In the genomic region with DNA sequence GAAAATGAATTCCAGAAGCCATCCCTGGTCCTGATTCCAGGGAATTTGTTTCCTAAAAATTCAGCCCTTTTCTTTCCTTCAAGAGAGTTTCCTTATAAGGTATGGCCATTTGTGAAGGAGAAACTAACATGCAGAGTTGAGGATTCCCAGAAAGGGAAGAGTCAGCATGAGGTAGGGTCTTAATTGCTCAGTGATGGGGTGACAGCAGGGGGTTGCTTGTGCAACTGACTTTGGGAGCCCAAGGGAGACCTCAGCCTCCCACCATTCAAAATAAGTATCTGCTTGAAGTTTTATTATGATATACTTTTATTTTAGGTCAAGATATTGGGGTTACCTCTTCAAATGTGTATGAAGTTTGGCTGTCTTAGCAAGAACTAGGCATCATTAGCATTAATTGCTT, we compare ENCODE assay signal across 1 cellular context.
A peak's percentile ranks its signal among the peaks of the same experiment; 100 is the strongest.
TF ChIP-seq lines count a peak whose summit lies in the region.

No MANE protein-coding gene starts in this region.

TF ChIP-seq in WTC11, 78 proteins besides CTCF, POLR2A, EP300 and RAD21:
- no peak for TF ChIP-seq ZNF281 (CRISPR knock-in tag; IDR thresholded peaks at IDR 0.05)
- no peak for TF ChIP-seq ZNF263 (CRISPR knock-in tag; IDR thresholded peaks at IDR 0.05; ENCODE audit: low read depth)
- TF ChIP-seq TCF7 (CRISPR knock-in tag; IDR thresholded peaks at IDR 0.05; ENCODE audit: low read depth) = no peak
- TF ChIP-seq, protein P1, sequence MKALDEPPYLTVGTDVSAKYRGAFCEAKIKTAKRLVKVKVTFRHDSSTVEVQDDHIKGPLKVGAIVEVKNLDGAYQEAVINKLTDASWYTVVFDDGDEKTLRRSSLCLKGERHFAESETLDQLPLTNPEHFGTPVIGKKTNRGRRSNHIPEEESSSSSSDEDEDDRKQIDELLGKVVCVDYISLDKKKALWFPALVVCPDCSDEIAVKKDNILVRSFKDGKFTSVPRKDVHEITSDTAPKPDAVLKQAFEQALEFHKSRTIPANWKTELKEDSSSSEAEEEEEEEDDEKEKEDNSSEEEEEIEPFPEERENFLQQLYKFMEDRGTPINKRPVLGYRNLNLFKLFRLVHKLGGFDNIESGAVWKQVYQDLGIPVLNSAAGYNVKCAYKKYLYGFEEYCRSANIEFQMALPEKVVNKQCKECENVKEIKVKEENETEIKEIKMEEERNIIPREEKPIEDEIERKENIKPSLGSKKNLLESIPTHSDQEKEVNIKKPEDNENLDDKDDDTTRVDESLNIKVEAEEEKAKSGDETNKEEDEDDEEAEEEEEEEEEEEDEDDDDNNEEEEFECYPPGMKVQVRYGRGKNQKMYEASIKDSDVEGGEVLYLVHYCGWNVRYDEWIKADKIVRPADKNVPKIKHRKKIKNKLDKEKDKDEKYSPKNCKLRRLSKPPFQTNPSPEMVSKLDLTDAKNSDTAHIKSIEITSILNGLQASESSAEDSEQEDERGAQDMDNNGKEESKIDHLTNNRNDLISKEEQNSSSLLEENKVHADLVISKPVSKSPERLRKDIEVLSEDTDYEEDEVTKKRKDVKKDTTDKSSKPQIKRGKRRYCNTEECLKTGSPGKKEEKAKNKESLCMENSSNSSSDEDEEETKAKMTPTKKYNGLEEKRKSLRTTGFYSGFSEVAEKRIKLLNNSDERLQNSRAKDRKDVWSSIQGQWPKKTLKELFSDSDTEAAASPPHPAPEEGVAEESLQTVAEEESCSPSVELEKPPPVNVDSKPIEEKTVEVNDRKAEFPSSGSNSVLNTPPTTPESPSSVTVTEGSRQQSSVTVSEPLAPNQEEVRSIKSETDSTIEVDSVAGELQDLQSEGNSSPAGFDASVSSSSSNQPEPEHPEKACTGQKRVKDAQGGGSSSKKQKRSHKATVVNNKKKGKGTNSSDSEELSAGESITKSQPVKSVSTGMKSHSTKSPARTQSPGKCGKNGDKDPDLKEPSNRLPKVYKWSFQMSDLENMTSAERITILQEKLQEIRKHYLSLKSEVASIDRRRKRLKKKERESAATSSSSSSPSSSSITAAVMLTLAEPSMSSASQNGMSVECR (CRISPR knock-in tag; IDR thresholded peaks at IDR 0.05; ENCODE audit: borderline replicate concordance) = no peak
- no peak for TF ChIP-seq ZNF416 (CRISPR knock-in tag; IDR thresholded peaks at IDR 0.05)
- TF ChIP-seq, protein P2, sequence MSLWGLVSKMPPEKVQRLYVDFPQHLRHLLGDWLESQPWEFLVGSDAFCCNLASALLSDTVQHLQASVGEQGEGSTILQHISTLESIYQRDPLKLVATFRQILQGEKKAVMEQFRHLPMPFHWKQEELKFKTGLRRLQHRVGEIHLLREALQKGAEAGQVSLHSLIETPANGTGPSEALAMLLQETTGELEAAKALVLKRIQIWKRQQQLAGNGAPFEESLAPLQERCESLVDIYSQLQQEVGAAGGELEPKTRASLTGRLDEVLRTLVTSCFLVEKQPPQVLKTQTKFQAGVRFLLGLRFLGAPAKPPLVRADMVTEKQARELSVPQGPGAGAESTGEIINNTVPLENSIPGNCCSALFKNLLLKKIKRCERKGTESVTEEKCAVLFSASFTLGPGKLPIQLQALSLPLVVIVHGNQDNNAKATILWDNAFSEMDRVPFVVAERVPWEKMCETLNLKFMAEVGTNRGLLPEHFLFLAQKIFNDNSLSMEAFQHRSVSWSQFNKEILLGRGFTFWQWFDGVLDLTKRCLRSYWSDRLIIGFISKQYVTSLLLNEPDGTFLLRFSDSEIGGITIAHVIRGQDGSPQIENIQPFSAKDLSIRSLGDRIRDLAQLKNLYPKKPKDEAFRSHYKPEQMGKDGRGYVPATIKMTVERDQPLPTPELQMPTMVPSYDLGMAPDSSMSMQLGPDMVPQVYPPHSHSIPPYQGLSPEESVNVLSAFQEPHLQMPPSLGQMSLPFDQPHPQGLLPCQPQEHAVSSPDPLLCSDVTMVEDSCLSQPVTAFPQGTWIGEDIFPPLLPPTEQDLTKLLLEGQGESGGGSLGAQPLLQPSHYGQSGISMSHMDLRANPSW (CRISPR knock-in tag; conservative IDR thresholded peaks at IDR 0.05; ENCODE audit: low read depth) = no peak
- peak; percentile 98 for TF ChIP-seq ZNF423 (CRISPR knock-in tag; IDR thresholded peaks at IDR 0.05)
